9 cellular contexts compared by ENCODE assay signal in the genomic region with DNA sequence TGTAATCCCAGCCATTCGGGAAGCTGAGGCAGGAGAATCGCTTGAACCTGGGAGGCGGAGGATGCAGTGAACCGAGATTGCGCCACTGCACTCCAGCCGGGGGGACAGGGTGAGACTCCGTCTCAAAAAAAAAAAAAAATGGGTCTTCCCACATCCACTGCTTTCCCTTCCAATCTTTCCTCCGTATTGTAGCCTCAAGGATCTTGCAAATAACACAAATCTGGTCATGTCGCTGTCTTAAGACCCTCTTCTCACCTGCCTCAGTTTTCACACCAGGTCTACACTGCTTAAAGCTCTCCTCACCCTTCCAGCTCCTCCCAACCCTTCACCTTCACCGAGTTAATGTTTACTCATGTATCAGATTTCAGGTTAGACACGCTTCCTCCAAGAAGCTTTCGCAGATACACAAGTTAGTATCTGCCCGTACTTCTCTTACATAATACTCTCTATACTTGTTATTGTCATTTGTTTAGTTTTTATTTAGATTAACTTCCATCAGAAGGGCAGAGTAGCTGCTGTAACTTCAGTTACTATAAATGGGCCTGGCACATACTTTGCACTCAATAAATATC. TPM values are rescaled to one million over a fixed set of nuclear protein-coding genes. Genes with fewer than 3 reads are reported as not detected.
DNase-seq lines count a peak whose midpoint lies in the region; ATAC-seq and TF ChIP-seq lines count a peak whose summit lies in the region.
"Had no signal": no experiment of that assay in that cellular context is flagged by ENCODE, and none has a peak within 500 bp of the region (broad histone marks: within the 10 kb centered on the region; RNA-seq: fewer than 3 reads in every experiment).

No MANE protein-coding gene starts in this region.

- H3K4ac ChIP-seq in trophoblast cell (ENCODE audit: low read depth, low read length) = no peak overlapping the region

- no peak overlapping the region for H3K14ac ChIP-seq in trophoblast cell (ENCODE audit: low read length)

- H3K36me3 ChIP-seq in MM.1S (replicated peaks; ENCODE audit: insufficient read depth, low read length) (no peaks in the 10 kb centered on the region), trophoblast cell (ENCODE audit: control insufficient read depth in 1 of 2, insufficient read depth in 2 of 2, low read length in 2 of 2) (peaks cover 0 to 3% of the 10 kb centered on the region in 2 experiments)

- H3K18ac ChIP-seq in trophoblast cell (ENCODE audit: low read length) = no peak overlapping the region

- H3K4me3 Mint-ChIP-seq in Calu3 (ENCODE audit: low read depth, unreplicated experiment) = no peak overlapping the region
- H3K4me3 Mint-ChIP-seq: T-helper 1 cell treated with Interleukin-12 subunit alpha and Interleukin-12 subunit beta and Interleukin-4 antibody, amounts not matched to agents 30 μg/mL and 1 μg/mL, for 36 hours had no signal

- ATAC-seq in GM21737 (IDR thresholded peaks at IDR 0.05; ENCODE audit: unreplicated experiment) = no peak

- peak overlapping the region; percentile 99 for H3K4me3 ChIP-seq in MM.1S (ENCODE audit: low read length)
- H3K4me3 ChIP-seq in epithelial cell of proximal tubule (ENCODE audit: low read depth, low read length) = peak overlapping the region; percentile 98
- no peak overlapping the region for H3K4me3 ChIP-seq in trophoblast cell (ENCODE audit: low read depth, low read length)

- no peaks in the 10 kb centered on the region for H3F3A ChIP-seq in MM.1S (ENCODE audit: insufficient read depth, low read length)

- intact Hi-C loops in Calu3 (cut with micrococcal nuclease; ENCODE audit: unreplicated experiment) = loop anchor here (2.0 kb wide), 1 partner anchor 26 kb away; no protein-coding TSS in a partner anchor

- H4K20me1 ChIP-seq in MM.1S (ENCODE audit: insufficient read depth, low read length) = 0 out of 2 replicates have a peak, but pooled peaks cover 3% of the 10 kb centered on the region

- H2AFZ ChIP-seq in MM.1S (ENCODE audit: low read length) = no peak overlapping the region
- H2AFZ ChIP-seq in trophoblast cell (ENCODE audit: insufficient read depth, low read length, poor library complexity) = no peak overlapping the region

- H2BK5ac ChIP-seq in trophoblast cell (ENCODE audit: low read depth, low read length, poor library complexity) = no peak overlapping the region

- WGBS in trophoblast cell (ENCODE audit: extremely low coverage, insufficient coverage, insufficient read length) = no CpG with 5 or more reads among the region's 13 CpGs

- H2BK12ac ChIP-seq in trophoblast cell (ENCODE audit: low read length) = no peak overlapping the region

- H3K9ac ChIP-seq in MM.1S (ENCODE audit: low read length) = peak overlapping the region; percentile 98; the same call in 1 of the 2 replicates
- no peak overlapping the region for H3K9ac ChIP-seq in trophoblast cell (ENCODE audit: low read length)

- no peaks in the 10 kb centered on the region for H3K4me1 Mint-ChIP-seq in Calu3 (ENCODE audit: low read depth, unreplicated experiment)

- no peak overlapping the region for H2AK5ac ChIP-seq in trophoblast cell (ENCODE audit: low read length)

- no peak overlapping the region for H4K8ac ChIP-seq in trophoblast cell (ENCODE audit: low read depth, low read length)

- H3K4me2 ChIP-seq in MM.1S (ENCODE audit: low read depth, low read length) (peak overlapping the region; percentile 61), trophoblast cell (ENCODE audit: low read length) (peak overlapping the region; percentile 68)

- DNase-seq in Calu3 (peak; percentile 16), MM.1S (no peak), epithelial cell of proximal tubule (ENCODE audit: low read depth) (peak; percentile 59), trophoblast cell (peak in 1 of 2 donors; percentile 18)
- no peak for DNase-seq in activated naive CD4-positive, alpha-beta T cell (lab: John Stamatoyannopoulos, UW)
- no peak for DNase-seq in activated CD4-positive, alpha-beta T cell treated with anti-CD3 and anti-CD28 coated beads, Interleukin-2, amount 50 U/mL, for 4 hours
- DNase-seq in activated T-cell treated with anti-CD3 and anti-CD28 coated beads, Interleukin-2, amount 50 U/mL, for 48 hours = no peak

- H3K27me3 Mint-ChIP-seq in Calu3 (ENCODE audit: unreplicated experiment) = no peaks in the 10 kb centered on the region

- H4K12ac ChIP-seq in trophoblast cell (ENCODE audit: low read depth, low read length) = no peak overlapping the region

- H3K27ac ChIP-seq in MM.1S (ENCODE audit: low read length) (no peak overlapping the region), trophoblast cell (ENCODE audit: low read depth, low read length) (no peak overlapping the region)

- H3K27me3 ChIP-seq in MM.1S (replicated peaks; ENCODE audit: insufficient read depth, low read length) = no peaks in the 10 kb centered on the region
- no peaks in the 10 kb centered on the region for H3K27me3 ChIP-seq in trophoblast cell (ENCODE audit: insufficient read depth, low read length)

- H2BK120ac ChIP-seq in trophoblast cell (ENCODE audit: insufficient read depth, low read length, poor library complexity) = no peak overlapping the region

- H3K79me2 ChIP-seq in MM.1S (ENCODE audit: low read length) (peaks cover 65% of the 10 kb centered on the region), trophoblast cell (ENCODE audit: control insufficient read depth, insufficient read depth, low read length, poor library complexity) (peaks cover 6% of the 10 kb centered on the region)

- BruUV-seq in Calu3 (replicated peaks; lab: Mats Ljungman, UMichigan) = no TSS peak

- H3K9me3 Mint-ChIP-seq in Calu3 (ENCODE audit: low read depth, unreplicated experiment) = no peaks in the 10 kb centered on the region
- H3K9me3 Mint-ChIP-seq: T-helper 1 cell treated with Interleukin-12 subunit alpha and Interleukin-12 subunit beta and Interleukin-4 antibody, amounts not matched to agents 30 μg/mL and 1 μg/mL, for 36 hours had no signal

- H3K27ac Mint-ChIP-seq in Calu3 (ENCODE audit: unreplicated experiment) = no peak overlapping the region
- H3K27ac Mint-ChIP-seq: T-helper 1 cell treated with Interleukin-12 subunit alpha and Interleukin-12 subunit beta and Interleukin-4 antibody, amounts not matched to agents 30 μg/mL and 1 μg/mL, for 36 hours had no signal

- peaks cover 5% of the 10 kb centered on the region for H3K36me3 Mint-ChIP-seq in Calu3 (ENCODE audit: insufficient read depth, unreplicated experiment)

- H3K9me2 ChIP-seq in MM.1S (replicated peaks; ENCODE audit: insufficient read depth, low read length) = no peaks in the 10 kb centered on the region

- H4K91ac ChIP-seq in trophoblast cell (ENCODE audit: low read depth, low read length) = no peak overlapping the region

- TF ChIP-seq CTCF in Calu3 (IDR thresholded peaks at IDR 0.05; ENCODE audit: unreplicated experiment) (no peak), MM.1S (IDR thresholded peaks at IDR 0.05; ENCODE audit: low read length) (no peak), epithelial cell of proximal tubule (conservative IDR thresholded peaks at IDR 0.05; ENCODE audit: low read depth, low read length) (no peak)

- CTCF ChIA-PET in Calu3 (lab: Charles Lee) = interaction anchor here (0.6 to 1.6 kb wide), 3 partner anchors 30 to 524 kb away, joined by 3 to 5 read pairs (median 3); no protein-coding TSS in a partner anchor

- H3K4me1 ChIP-seq in MM.1S (ENCODE audit: low read length) (peaks cover 5% of the 10 kb centered on the region), trophoblast cell (ENCODE audit: control insufficient read depth in 1 of 2, insufficient read depth in 2 of 2, low read length in 2 of 2) (no peaks in the 10 kb centered on the region)

- no peaks in the 10 kb centered on the region for H3K9me3 ChIP-seq in MM.1S (replicated peaks; ENCODE audit: insufficient read depth, low read length)
- no peaks in the 10 kb centered on the region for H3K9me3 ChIP-seq in trophoblast cell (ENCODE audit: insufficient read depth, low read depth, low read length)

- peaks cover 6% of the 10 kb centered on the region for H3K79me1 ChIP-seq in trophoblast cell (ENCODE audit: low read length)

- no peak overlapping the region for H3K23ac ChIP-seq in trophoblast cell (ENCODE audit: low read length)

RNA-seq across cellular contexts. Expression of gene IER3IP1, which starts 1.5 kb away (rescaled TPM):
- 18.1 and 20.4 TPM in 2 replicates for total RNA-seq in Calu3 (2022)
- total RNA-seq in epithelial cell of proximal tubule = 20.3 and 27.5 TPM in 2 replicates
- polyA plus RNA-seq in trophoblast cell (2013) = 21.2 and 21.5 TPM in 2 replicates

RNA-seq across cellular contexts. Expression of gene HDHD2, which starts 24.3 kb away (rescaled TPM):
- 30.1 and 31.6 TPM in 2 replicates for total RNA-seq in Calu3 (2022)
- total RNA-seq in epithelial cell of proximal tubule = 10.6 and 18.2 TPM in 2 replicates
- polyA plus RNA-seq in trophoblast cell (2013) = 13.6 and 14.9 TPM in 2 replicates

Comparison
In these comparisons a context has a peak if more than half of its experiments do, and no peak if none do; other contexts are left out.
1. DNase-seq: peak in Calu3 (single experiment) and epithelial cell of proximal tubule (single experiment); none in MM.1S (single experiment), activated naive CD4-positive, alpha-beta T cell (0 of 4), activated CD4-positive, alpha-beta T cell treated with anti-CD3 and anti-CD28 coated beads, Interleukin-2, amount 50 U/mL, for 4 hours (0 of 2) and activated T-cell treated with anti-CD3 and anti-CD28 coated beads, Interleukin-2, amount 50 U/mL, for 48 hours (0 of 2).